ENCODE assay signal across 1 cellular context in genomic region chr16:51237861-51238378, GRCh38.
TF ChIP-seq lines count a peak whose summit lies in the region.

No MANE protein-coding gene starts in this region.

TF ChIP-seq in HepG2, 621 proteins besides CTCF, POLR2A, EP300 and RAD21 (continued from another document):
- TF ChIP-seq FOXO1 (CRISPR knock-in tag; IDR thresholded peaks at IDR 0.05): peak; percentile 38; the same call in 1 of the 2 replicates
- TF ChIP-seq ZNF33A (CRISPR knock-in tag; IDR thresholded peaks at IDR 0.05; ENCODE audit: borderline replicate concordance): no peak
- TF ChIP-seq, protein P1, sequence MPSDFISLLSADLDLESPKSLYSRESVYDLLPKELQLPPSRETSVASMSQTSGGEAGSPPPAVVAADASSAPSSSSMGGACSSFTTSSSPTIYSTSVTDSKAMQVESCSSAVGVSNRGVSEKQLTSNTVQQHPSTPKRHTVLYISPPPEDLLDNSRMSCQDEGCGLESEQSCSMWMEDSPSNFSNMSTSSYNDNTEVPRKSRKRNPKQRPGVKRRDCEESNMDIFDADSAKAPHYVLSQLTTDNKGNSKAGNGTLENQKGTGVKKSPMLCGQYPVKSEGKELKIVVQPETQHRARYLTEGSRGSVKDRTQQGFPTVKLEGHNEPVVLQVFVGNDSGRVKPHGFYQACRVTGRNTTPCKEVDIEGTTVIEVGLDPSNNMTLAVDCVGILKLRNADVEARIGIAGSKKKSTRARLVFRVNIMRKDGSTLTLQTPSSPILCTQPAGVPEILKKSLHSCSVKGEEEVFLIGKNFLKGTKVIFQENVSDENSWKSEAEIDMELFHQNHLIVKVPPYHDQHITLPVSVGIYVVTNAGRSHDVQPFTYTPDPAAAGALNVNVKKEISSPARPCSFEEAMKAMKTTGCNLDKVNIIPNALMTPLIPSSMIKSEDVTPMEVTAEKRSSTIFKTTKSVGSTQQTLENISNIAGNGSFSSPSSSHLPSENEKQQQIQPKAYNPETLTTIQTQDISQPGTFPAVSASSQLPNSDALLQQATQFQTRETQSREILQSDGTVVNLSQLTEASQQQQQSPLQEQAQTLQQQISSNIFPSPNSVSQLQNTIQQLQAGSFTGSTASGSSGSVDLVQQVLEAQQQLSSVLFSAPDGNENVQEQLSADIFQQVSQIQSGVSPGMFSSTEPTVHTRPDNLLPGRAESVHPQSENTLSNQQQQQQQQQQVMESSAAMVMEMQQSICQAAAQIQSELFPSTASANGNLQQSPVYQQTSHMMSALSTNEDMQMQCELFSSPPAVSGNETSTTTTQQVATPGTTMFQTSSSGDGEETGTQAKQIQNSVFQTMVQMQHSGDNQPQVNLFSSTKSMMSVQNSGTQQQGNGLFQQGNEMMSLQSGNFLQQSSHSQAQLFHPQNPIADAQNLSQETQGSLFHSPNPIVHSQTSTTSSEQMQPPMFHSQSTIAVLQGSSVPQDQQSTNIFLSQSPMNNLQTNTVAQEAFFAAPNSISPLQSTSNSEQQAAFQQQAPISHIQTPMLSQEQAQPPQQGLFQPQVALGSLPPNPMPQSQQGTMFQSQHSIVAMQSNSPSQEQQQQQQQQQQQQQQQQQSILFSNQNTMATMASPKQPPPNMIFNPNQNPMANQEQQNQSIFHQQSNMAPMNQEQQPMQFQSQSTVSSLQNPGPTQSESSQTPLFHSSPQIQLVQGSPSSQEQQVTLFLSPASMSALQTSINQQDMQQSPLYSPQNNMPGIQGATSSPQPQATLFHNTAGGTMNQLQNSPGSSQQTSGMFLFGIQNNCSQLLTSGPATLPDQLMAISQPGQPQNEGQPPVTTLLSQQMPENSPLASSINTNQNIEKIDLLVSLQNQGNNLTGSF (CRISPR knock-in tag; IDR thresholded peaks at IDR 0.05): no peak
- TF ChIP-seq RARG (CRISPR knock-in tag; IDR thresholded peaks at IDR 0.05; ENCODE audit: low read depth): no peak
- TF ChIP-seq ELF3 (CRISPR knock-in tag; IDR thresholded peaks at IDR 0.05): 0 out of 2 replicates have a peak, but pooled peaks have one; percentile 14
- TF ChIP-seq ZNF441 (CRISPR knock-in tag; IDR thresholded peaks at IDR 0.05; ENCODE audit: borderline replicate concordance): no peak
- TF ChIP-seq, protein P2, sequence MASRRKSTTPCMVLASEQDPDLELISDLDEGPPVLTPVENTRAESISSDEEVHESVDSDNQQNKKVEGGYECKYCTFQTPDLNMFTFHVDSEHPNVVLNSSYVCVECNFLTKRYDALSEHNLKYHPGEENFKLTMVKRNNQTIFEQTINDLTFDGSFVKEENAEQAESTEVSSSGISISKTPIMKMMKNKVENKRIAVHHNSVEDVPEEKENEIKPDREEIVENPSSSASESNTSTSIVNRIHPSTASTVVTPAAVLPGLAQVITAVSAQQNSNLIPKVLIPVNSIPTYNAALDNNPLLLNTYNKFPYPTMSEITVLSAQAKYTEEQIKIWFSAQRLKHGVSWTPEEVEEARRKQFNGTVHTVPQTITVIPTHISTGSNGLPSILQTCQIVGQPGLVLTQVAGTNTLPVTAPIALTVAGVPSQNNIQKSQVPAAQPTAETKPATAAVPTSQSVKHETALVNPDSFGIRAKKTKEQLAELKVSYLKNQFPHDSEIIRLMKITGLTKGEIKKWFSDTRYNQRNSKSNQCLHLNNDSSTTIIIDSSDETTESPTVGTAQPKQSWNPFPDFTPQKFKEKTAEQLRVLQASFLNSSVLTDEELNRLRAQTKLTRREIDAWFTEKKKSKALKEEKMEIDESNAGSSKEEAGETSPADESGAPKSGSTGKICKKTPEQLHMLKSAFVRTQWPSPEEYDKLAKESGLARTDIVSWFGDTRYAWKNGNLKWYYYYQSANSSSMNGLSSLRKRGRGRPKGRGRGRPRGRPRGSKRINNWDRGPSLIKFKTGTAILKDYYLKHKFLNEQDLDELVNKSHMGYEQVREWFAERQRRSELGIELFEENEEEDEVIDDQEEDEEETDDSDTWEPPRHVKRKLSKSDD (CRISPR knock-in tag; IDR thresholded peaks at IDR 0.05; ENCODE audit: low read depth): no peak
- TF ChIP-seq ZEB1 (IDR thresholded peaks at IDR 0.05; ENCODE audit: insufficient replicate concordance, low read depth): peak; percentile 49
- TF ChIP-seq AHDC1 (CRISPR knock-in tag; IDR thresholded peaks at IDR 0.05; ENCODE audit: borderline replicate concordance): peak; percentile 70; the same call in 1 of the 2 replicates
- TF ChIP-seq PITX1 (CRISPR knock-in tag; IDR thresholded peaks at IDR 0.05): peak; percentile 98
- TF ChIP-seq MAFG (CRISPR knock-in tag; IDR thresholded peaks at IDR 0.05): no peak
- TF ChIP-seq TBX2 (CRISPR knock-in tag; IDR thresholded peaks at IDR 0.05; ENCODE audit: borderline replicate concordance): peak; percentile 38; the same call in 1 of the 2 replicates
- peak; percentile 47; the same call in 1 of the 2 replicates for TF ChIP-seq GATAD2A (CRISPR knock-in tag; IDR thresholded peaks at IDR 0.05)
- TF ChIP-seq GABPB1 (CRISPR knock-in tag; IDR thresholded peaks at IDR 0.05): no peak
- TF ChIP-seq SOX13 (IDR thresholded peaks at IDR 0.05): peak; percentile 54; the same call in 1 of the 2 replicates
- peak in 1 of 2 experiments; percentile 89; a peak in 2 of 4 replicates for TF ChIP-seq SOX13 (CRISPR knock-in tag; conservative IDR thresholded peaks at IDR 0.05 in 1 of 2, IDR thresholded peaks at IDR 0.05 in 1 of 2)
- TF ChIP-seq, protein P3, sequence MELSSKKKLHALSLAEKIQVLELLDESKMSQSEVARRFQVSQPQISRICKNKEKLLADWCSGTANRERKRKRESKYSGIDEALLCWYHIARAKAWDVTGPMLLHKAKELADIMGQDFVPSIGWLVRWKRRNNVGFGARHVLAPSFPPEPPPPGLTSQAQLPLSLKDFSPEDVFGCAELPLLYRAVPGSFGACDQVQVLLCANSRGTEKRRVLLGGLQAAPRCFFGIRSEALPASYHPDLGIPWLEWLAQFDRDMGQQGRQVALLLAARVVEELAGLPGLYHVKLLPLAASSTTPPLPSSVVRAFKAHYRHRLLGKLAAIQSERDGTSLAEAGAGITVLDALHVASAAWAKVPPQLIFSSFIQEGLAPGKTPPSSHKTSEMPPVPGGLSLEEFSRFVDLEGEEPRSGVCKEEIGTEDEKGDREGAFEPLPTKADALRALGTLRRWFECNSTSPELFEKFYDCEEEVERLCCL (CRISPR knock-in tag; IDR thresholded peaks at IDR 0.05; ENCODE audit: borderline replicate concordance): no peak
- no peak for TF ChIP-seq ATF1 (CRISPR knock-in tag; IDR thresholded peaks at IDR 0.05)
- TF ChIP-seq FOXA3 (CRISPR knock-in tag; IDR thresholded peaks at IDR 0.05): peak; percentile 94
- TF ChIP-seq MNT (IDR thresholded peaks at IDR 0.05): no peak
- TF ChIP-seq WIZ (CRISPR knock-in tag; IDR thresholded peaks at IDR 0.05): no peak
- TF ChIP-seq CEBPB (IDR thresholded peaks at IDR 0.05; ENCODE audit: borderline replicate concordance, low read depth, low read length): no peak
- no peak for TF ChIP-seq ZBTB42 (CRISPR knock-in tag; IDR thresholded peaks at IDR 0.05)
- peak; percentile 24; the same call in 1 of the 2 replicates for TF ChIP-seq YEATS4 (CRISPR knock-in tag; IDR thresholded peaks at IDR 0.05; ENCODE audit: borderline replicate concordance)
- peak; percentile 22; the same call in 1 of the 2 replicates for TF ChIP-seq NR2F6 (IDR thresholded peaks at IDR 0.05)
- TF ChIP-seq NR2F6 (CRISPR knock-in tag; IDR thresholded peaks at IDR 0.05): no peak
- TF ChIP-seq ZNF644 (CRISPR knock-in tag; IDR thresholded peaks at IDR 0.05; ENCODE audit: low read depth): no peak
- TF ChIP-seq ZNF296 (CRISPR knock-in tag; conservative IDR thresholded peaks at IDR 0.05): no peak
- 0 out of 2 replicates have a peak, but pooled peaks have one; percentile 4 for TF ChIP-seq ZNF430 (CRISPR knock-in tag; IDR thresholded peaks at IDR 0.05)
- 0 out of 2 replicates have a peak, but pooled peaks have one; percentile 21 for TF ChIP-seq DPF2 (CRISPR knock-in tag; IDR thresholded peaks at IDR 0.05; ENCODE audit: borderline replicate concordance, low read depth)
- TF ChIP-seq SIX4 (CRISPR knock-in tag; IDR thresholded peaks at IDR 0.05): no peak
- no peak for TF ChIP-seq RFX3 (CRISPR knock-in tag; IDR thresholded peaks at IDR 0.05)
- no peak for TF ChIP-seq KLF12 (CRISPR knock-in tag; IDR thresholded peaks at IDR 0.05; ENCODE audit: borderline replicate concordance)
TF ChIP-seq in HepG2: peak in this region for 40.
